In the genomic region with DNA sequence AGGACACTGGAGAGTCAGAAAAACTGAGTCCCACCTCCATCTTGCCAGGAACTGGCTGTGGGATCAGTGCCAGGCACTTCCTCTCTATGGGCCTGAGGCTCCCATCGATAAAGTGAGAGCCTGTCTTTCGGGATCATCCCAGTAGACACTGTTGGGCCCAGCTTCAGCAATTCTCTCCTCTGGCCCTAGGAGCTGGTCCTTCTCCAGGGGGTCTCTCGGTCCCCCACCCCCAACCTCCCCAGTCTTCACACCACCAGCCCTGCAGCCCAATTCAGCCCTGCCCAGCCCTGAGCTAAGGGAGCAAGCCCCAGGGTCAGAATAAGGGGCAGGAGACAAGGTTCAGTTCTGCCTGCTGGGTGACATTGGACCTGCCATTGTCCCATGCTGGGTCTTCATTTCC, we compare ENCODE assay signal across 23 cellular contexts. TPM values are rescaled to one million over a fixed set of nuclear protein-coding genes. Genes with fewer than 3 reads are reported as not detected.
"Had no signal": no experiment of that assay in that cellular context is flagged by ENCODE, and none has a peak within 500 bp of the region (broad histone marks: within the 10 kb centered on the region; RNA-seq: fewer than 3 reads in every experiment).

No MANE protein-coding gene starts in this region.

- H3K27ac Mint-ChIP-seq: immature natural killer cell; progenitor cell of endocrine pancreas; stimulated activated memory B cell treated with anti-CD40 and anti-IgM and Interleukin-4, amounts not matched to agents 10 μg/mL and 1 μg/mL and 100 μg/mL, for 72 hours; stimulated activated naive CD8-positive, alpha-beta T cell treated with anti-CD3 and anti-CD28 coated beads, Interleukin-15, Interleukin-2, amounts not matched to agents 100 ng/mL and 50 ng/mL, for 24 hours had no signal

- H3K9me3 Mint-ChIP-seq: central memory CD8-positive, alpha-beta T cell; immature natural killer cell; naive thymus-derived CD4-positive, alpha-beta T cell; stimulated activated naive CD8-positive, alpha-beta T cell treated with anti-CD3 and anti-CD28 coated beads, Interleukin-15, Interleukin-2, amounts not matched to agents 100 ng/mL and 50 ng/mL, for 24 hours had no signal

- H3K27ac ChIP-seq: foreskin keratinocyte, ovary, testis, tibial nerve had no signal

- H3K36me3 Mint-ChIP-seq: naive thymus-derived CD4-positive, alpha-beta T cell; stimulated activated memory B cell treated with anti-CD40 and anti-IgM and Interleukin-4, amounts not matched to agents 10 μg/mL and 1 μg/mL and 100 μg/mL, for 72 hours had no signal

- H3K27me3 Mint-ChIP-seq: central memory CD8-positive, alpha-beta T cell had no signal

- H3K4me3 Mint-ChIP-seq: central memory CD8-positive, alpha-beta T cell; immature natural killer cell; naive thymus-derived CD4-positive, alpha-beta T cell; stimulated activated memory B cell treated with anti-CD40 and anti-IgM and Interleukin-4, amounts not matched to agents 10 μg/mL and 1 μg/mL and 100 μg/mL, for 72 hours; stimulated activated naive CD8-positive, alpha-beta T cell treated with anti-CD3 and anti-CD28 coated beads, Interleukin-15, Interleukin-2, amounts not matched to agents 100 ng/mL and 50 ng/mL, for 24 hours had no signal

- DNase-seq: foreskin keratinocyte; immature natural killer cell; left cardiac atrium; left ventricle myocardium superior; mesenchymal stem cell; naive thymus-derived CD4-positive, alpha-beta T cell; nucleus accumbens; ovary; right cardiac atrium; stimulated activated CD4-positive, alpha-beta T cell treated with anti-CD3 and anti-CD28 coated beads, Interleukin-15, amount 100 ng/mL, for 24 hours; stimulated activated CD4-positive, alpha-beta T cell treated with anti-CD3 and anti-CD28 coated beads, Interleukin-1b, Interleukin-23, amount 100 ng/mL, for 48 hours; stimulated activated CD4-positive, alpha-beta T cell treated with anti-CD3 and anti-CD28 coated beads, Interleukin-4, amount 100 ng/mL, for 24 hours; testis had no signal

- ATAC-seq: foreskin keratinocyte; left cardiac atrium; left ventricle myocardium superior; naive thymus-derived CD4-positive, alpha-beta T cell; right cardiac atrium; stimulated activated memory B cell treated with anti-CD40 and anti-IgM and Interleukin-4, amounts not matched to agents 10 μg/mL and 1 μg/mL and 100 μg/mL, for 72 hours had no signal

- FAIRE-seq: keratinocyte had no signal

- H3K4me1 ChIP-seq: testis had no signal

- H3K9me3 ChIP-seq: ovary, testis, tibial nerve had no signal

- H3K4me3 ChIP-seq: lung, ovary, testis, tibial nerve had no signal

- H3K36me3 ChIP-seq: ovary, tibial nerve had no signal

- H3K27me3 ChIP-seq: foreskin keratinocyte, ovary, testis, tibial nerve had no signal

RNA-seq across cellular contexts. Expression of a gene that starts 4.5 kb away (rescaled TPM):
- total RNA-seq: left cardiac atrium; left ventricle myocardium superior; lung; mononuclear cell; naive thymus-derived CD4-positive, alpha-beta T cell; ovary; right cardiac atrium; ureter had no signal
- polyA plus RNA-seq: lung; naive thymus-derived CD4-positive, alpha-beta T cell; neural cell; right cardiac atrium had no signal
